In the genomic region with DNA sequence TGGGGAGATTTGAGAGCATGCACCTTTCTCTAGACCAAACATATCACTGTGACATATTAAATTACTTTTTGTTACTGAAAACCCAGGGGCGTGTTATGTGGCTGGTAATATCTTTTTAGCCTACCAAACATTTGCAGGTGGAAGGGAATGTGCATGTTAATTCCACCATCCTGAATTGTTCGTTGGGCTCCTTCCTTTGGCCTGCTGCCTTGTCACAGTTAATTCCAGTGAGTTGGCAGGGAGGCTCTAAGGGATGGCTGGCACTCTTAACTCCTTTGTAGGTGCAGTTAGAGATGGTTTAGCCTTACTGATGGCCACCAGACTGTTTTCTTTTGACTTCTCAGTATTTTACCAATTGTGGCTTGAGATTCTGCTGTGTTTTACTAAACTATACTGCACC, we compare ENCODE assay signal across 14 cellular contexts.
A peak's percentile ranks its signal among the peaks of the same experiment; 100 is the strongest.
DNase-seq lines count a peak whose midpoint lies in the region; ATAC-seq and TF ChIP-seq lines count a peak whose summit lies in the region.
"Had no signal": no experiment of that assay in that cellular context is flagged by ENCODE, and none has a peak within 500 bp of the region (broad histone marks: within the 10 kb centered on the region; RNA-seq: fewer than 3 reads in every experiment).

No MANE protein-coding gene starts in this region.

- peak overlapping the region; percentile 9; the same call in 1 of the 3 replicates for H2BK15ac ChIP-seq in IMR-90 (ENCODE audit: low read depth, low read length)

- H4K8ac ChIP-seq in IMR-90 (ENCODE audit: low read depth in 2 of 2, low read length in 2 of 2): peak overlapping the region in 1 of 2 experiments; percentile 71; a peak in 1 of 4 replicates

- no peaks in the 10 kb centered on the region for H3K36me3 ChIP-seq in IMR-90 (ENCODE audit: control insufficient read depth, insufficient read depth, low read length)
- H3K36me3 ChIP-seq in spleen: no peaks in the 10 kb centered on the region
- no peaks in the 10 kb centered on the region for H3K36me3 ChIP-seq in prostate gland
- H3K36me3 ChIP-seq: gastroesophageal sphincter had no signal

- no peak overlapping the region for H3K9ac ChIP-seq in IMR-90 (ENCODE audit: low read depth, low read length)

- H2AK9ac ChIP-seq in IMR-90 (replicated peaks; ENCODE audit: low read depth, low read length, poor library complexity): no peak overlapping the region

- H3K9me3 ChIP-seq in IMR-90 (ENCODE audit: control insufficient read depth, insufficient read depth, low read length) (no peaks in the 10 kb centered on the region), spleen (no peaks in the 10 kb centered on the region), prostate gland (no peaks in the 10 kb centered on the region)
- H3K9me3 ChIP-seq: gastroesophageal sphincter had no signal

- H4K5ac ChIP-seq in IMR-90 (ENCODE audit: low read depth, low read length): no peak overlapping the region

- peak overlapping the region; percentile 66; the same call in 1 of the 2 replicates for H3K4ac ChIP-seq in IMR-90 (ENCODE audit: low read depth, low read length)

- no peak overlapping the region for H2AFZ ChIP-seq in IMR-90 (replicated peaks; ENCODE audit: low read length, poor library complexity)

- intact Hi-C loops in IMR-90 (cut with micrococcal nuclease) (no loop called here), spleen (cut with DNase I; ENCODE audit: low total_unique reads) (no loop called here), prostate gland (cut with DNase I) (no loop called here)

- H3K4me1 ChIP-seq in IMR-90 (ENCODE audit: control insufficient read depth, insufficient read depth, low read length) (peaks cover 19% of the 10 kb centered on the region), spleen (peaks cover 43 to 96% (median 80%) of the 10 kb centered on the region in 6 donors), prostate gland (replicated peaks) (no peaks in the 10 kb centered on the region)

- no peak for TF ChIP-seq CTCF in IMR-90 (conservative IDR thresholded peaks at IDR 0.05; ENCODE audit: low read depth, low read length)
- no peak for TF ChIP-seq CTCF in spleen (IDR thresholded peaks at IDR 0.05 in 8 of 11, conservative IDR thresholded peaks at IDR 0.05 in 3 of 11)
- no peak for TF ChIP-seq CTCF in prostate gland (IDR thresholded peaks at IDR 0.05)

- 0 out of 2 replicates have a peak overlapping the region, but pooled peaks have one; percentile 13 for H3K18ac ChIP-seq in IMR-90 (ENCODE audit: low read depth, low read length)

- no peak overlapping the region; the same call in 1 of the 2 replicates for H3K56ac ChIP-seq in IMR-90 (ENCODE audit: extremely low read depth, insufficient read depth, low read length)

- dilution Hi-C loops in IMR-90 (cut with HindIII; ENCODE audit: low sequenced_read_pairs, unreplicated experiment): no loop called here

- H3K27ac ChIP-seq in IMR-90 (ENCODE audit: insufficient read depth, low read length) (peak overlapping the region; percentile 20; the same call in 1 of the 2 replicates), spleen (peak overlapping the region in 7 of 8 donors; percentile 1 to 83 (median 72)), prostate gland (peak overlapping the region in 1 of 2 donors; percentile 24)

- peaks cover 16% of the 10 kb centered on the region for H3K9me1 ChIP-seq in IMR-90 (ENCODE audit: insufficient read depth, low read length)

- H3K4me3 ChIP-seq in IMR-90 (ENCODE audit: insufficient read depth, low read depth, low read length) (no peak overlapping the region), spleen (no peak overlapping the region), prostate gland (no peak overlapping the region)
- H3K4me3 ChIP-seq: coronary artery, gastroesophageal sphincter had no signal

- WGBS in IMR-90 (ENCODE audit: extremely low coverage in 2 of 2, insufficient read length in 1 of 2), 2 experiments: no CpG with 5 or more reads among the region's 2 CpGs
- WGBS in spleen, 5 donors: 64 to 83% (median 74%) methylated on average over 2 of the region's 2 CpGs
- 40% methylated on average over 2 of the region's 2 CpGs for WGBS in prostate gland

- H4K91ac ChIP-seq in IMR-90 (ENCODE audit: insufficient read depth, low read depth, low read length): peak overlapping the region; percentile 43; the same call in 1 of the 2 replicates

- H2BK120ac ChIP-seq in IMR-90 (ENCODE audit: low read depth, low read length): peak overlapping the region; percentile 7

- no peaks in the 10 kb centered on the region for H3K27me3 ChIP-seq in IMR-90 (ENCODE audit: control insufficient read depth, insufficient read depth, low read length)
- H3K27me3 ChIP-seq in spleen (replicated peaks in 1 of 7): no peaks in the 10 kb centered on the region
- H3K27me3 ChIP-seq in prostate gland (replicated peaks; ENCODE audit: insufficient read depth): no peaks in the 10 kb centered on the region
- H3K27me3 ChIP-seq: gastroesophageal sphincter had no signal

- CTCF ChIA-PET in IMR-90 (lab: Yijun Ruan, JAX): interaction anchor here (1.2 kb wide), 1 partner anchor 36 kb away, joined by 3 read pairs; no protein-coding TSS in a partner anchor

- ATAC-seq in IMR-90 (ENCODE audit: low read depth): no peak
- ATAC-seq in left lobe of liver: peak; percentile 61
- ATAC-seq in HG02642 (IDR thresholded peaks at IDR 0.05; ENCODE audit: poor library complexity, unreplicated experiment): no peak
- ATAC-seq: gastroesophageal sphincter had no signal

- DNase-seq in IMR-90 (no peak), cerebellar nuclear complex (lab: John Stamatoyannopoulos, UW) (peak; percentile 74 to 91), left lobe of liver (ENCODE audit: low spot score) (no peak), spleen (no peak), NCI-H524 (lab: John Stamatoyannopoulos, UW) (no peak), prostate gland (ENCODE audit: low spot score) (no peak)
- no peak for DNase-seq in activated naive CD4-positive, alpha-beta T cell treated with Interleukin-2 at 50 U/mL for 16 hours
- DNase-seq: activated CD4-positive, alpha-beta T cell treated with anti-CD3 and anti-CD28 coated beads, Interleukin-2, amount 10 ng/mL, durations not matched to agents 24 days and 14 days; COR-L47; NCI-H1048; SW 1271 had no signal

- peaks cover 20 to 62% of the 10 kb centered on the region in 2 experiments for H3K79me1 ChIP-seq in IMR-90 (ENCODE audit: low read depth in 1 of 2, low read length in 2 of 2)

- in situ Hi-C loops in IMR-90 (cut with MboI; ENCODE audit: low sequenced_read_pairs): no loop called here

- no peak overlapping the region for H2BK5ac ChIP-seq in IMR-90 (ENCODE audit: low read depth, low read length, poor library complexity, severe bottlenecking)

- 0 out of 2 replicates have a peak overlapping the region, but pooled peaks have one; percentile 22 for H3K23ac ChIP-seq in IMR-90 (ENCODE audit: low read depth, low read length)

- H3K14ac ChIP-seq in IMR-90 (replicated peaks; ENCODE audit: low read depth, low read length): peak overlapping the region; percentile 61

- H2BK20ac ChIP-seq in IMR-90 (ENCODE audit: low read depth, low read length): 0 out of 2 replicates have a peak overlapping the region, but pooled peaks have one; percentile 22

- BruUV-seq in IMR-90 (replicated peaks; lab: Mats Ljungman, UMichigan): no TSS peak

- H3K4me2 ChIP-seq in IMR-90 (ENCODE audit: low read depth, low read length): no peak overlapping the region

- H2AK5ac ChIP-seq in IMR-90 (ENCODE audit: low read depth, low read length): peak overlapping the region; percentile 31; the same call in 1 of the 2 replicates

- TF ChIP-seq POLR2A in IMR-90 (IDR thresholded peaks at IDR 0.05; ENCODE audit: low read depth, low read length) (no peak), spleen (IDR thresholded peaks at IDR 0.05) (peak in 1 of 3 donors; percentile 13), prostate gland (IDR thresholded peaks at IDR 0.05) (no peak)

- TF ChIP-seq RAD21 in IMR-90 (IDR thresholded peaks at IDR 0.05; ENCODE audit: low read length): no peak

- peaks cover 27% of the 10 kb centered on the region; the same call in 1 of the 2 replicates for H4K20me1 ChIP-seq in IMR-90 (ENCODE audit: insufficient read depth, low read length)

- POLR2A ChIA-PET in IMR-90 (lab: Charles Lee; ENCODE audit: unreplicated experiment): no interaction called here

TF ChIP-seq in IMR-90, 13 proteins besides CTCF, POLR2A, EP300 and RAD21:
- TF ChIP-seq CEBPB (IDR thresholded peaks at IDR 0.05; ENCODE audit: low read depth, low read length) (no peak), MXI1 (IDR thresholded peaks at IDR 0.05; ENCODE audit: borderline replicate concordance, low read depth, low read length) (no peak), ELK1 (IDR thresholded peaks at IDR 0.05; ENCODE audit: borderline replicate concordance, low read depth, low read length) (no peak), RCOR1 (IDR thresholded peaks at IDR 0.05; ENCODE audit: insufficient replicate concordance, low read length) (no peak), FOS (IDR thresholded peaks at IDR 0.05; ENCODE audit: low read depth, low read length) (no peak), RFX5 (IDR thresholded peaks at IDR 0.05; ENCODE audit: low read depth, low read length) (no peak), MAZ (IDR thresholded peaks at IDR 0.05; ENCODE audit: borderline replicate concordance, low read depth, low read length) (no peak), NFE2L2 (IDR thresholded peaks at IDR 0.05; ENCODE audit: low read depth, low read length) (no peak), SMC3 (IDR thresholded peaks at IDR 0.05; ENCODE audit: low read depth, low read length) (no peak), MAFK (IDR thresholded peaks at IDR 0.05; ENCODE audit: low read depth, low read length) (no peak), USF2 (IDR thresholded peaks at IDR 0.05; ENCODE audit: low read depth, low read length) (no peak), BHLHE40 (IDR thresholded peaks at IDR 0.05; ENCODE audit: low read depth, low read length) (no peak), CHD1 (IDR thresholded peaks at IDR 0.05; ENCODE audit: low read depth, low read length) (no peak)

Comparison
In these comparisons a context has a peak if more than half of its experiments do, and no peak if none do; other contexts are left out.
1. DNase-seq: peak in cerebellar nuclear complex (2 of 2); none in IMR-90 (single experiment), left lobe of liver (single experiment), spleen (single experiment), NCI-H524 (0 of 2), prostate gland (single experiment) and activated naive CD4-positive, alpha-beta T cell treated with Interleukin-2 at 50 U/mL for 16 hours (single experiment).